ENCODE assay signal across 12 cellular contexts in genomic region chr17:77163521-77164280, GRCh38. TPM values are rescaled to one million over a fixed set of nuclear protein-coding genes. Genes with fewer than 3 reads are reported as not detected.
DNase-seq lines count a peak whose midpoint lies in the region; ATAC-seq and TF ChIP-seq lines count a peak whose summit lies in the region.
"Had no signal": no experiment of that assay in that cellular context is flagged by ENCODE, and none has a peak within 500 bp of the region (broad histone marks: within the 10 kb centered on the region; RNA-seq: fewer than 3 reads in every experiment).

No MANE protein-coding gene starts in this region.

- no peak overlapping the region for H3K4me3 ChIP-seq in lung
- no peak overlapping the region for H3K4me3 ChIP-seq in subcutaneous abdominal adipose tissue (ENCODE audit: low read depth in 1 of 5, low read length in 5 of 5)
- H3K4me3 ChIP-seq: A549, smooth muscle cell had no signal

- peaks cover 14% of the 10 kb centered on the region for H3K9me3 Mint-ChIP-seq in activated CD4-positive, alpha-beta T cell treated with anti-CD3 and anti-CD28 coated beads for 36 hours (ENCODE audit: low read depth)
- H3K9me3 Mint-ChIP-seq in activated naive CD8-positive, alpha-beta T cell treated with anti-CD3 and anti-CD28 coated beads, Interleukin-2, amount 10 ng/mL, durations not matched to agents 7 days and 5 days: peaks cover 9% of the 10 kb centered on the region

- 63 to 64% methylated on average over 17 of the region's 17 CpGs for WGBS in lung, 2 donors

- POLR2A ChIA-PET in activated CD4-positive, alpha-beta T cell treated with anti-CD3 and anti-CD28 coated beads for 36 hours (lab: Charles Lee): no interaction called here
- POLR2A ChIA-PET in activated naive CD8-positive, alpha-beta T cell treated with anti-CD3 and anti-CD28 coated beads, Interleukin-2, amount 10 ng/mL, durations not matched to agents 7 days and 5 days (lab: Charles Lee): interaction anchor here (1.1 to 1.2 kb wide), 2 partner anchors 20 to 23 kb away, joined by 4 read pairs; partner anchors contain the start of gene SEC14L1

- H3K27me3 Mint-ChIP-seq in activated CD4-positive, alpha-beta T cell treated with anti-CD3 and anti-CD28 coated beads for 36 hours: no peaks in the 10 kb centered on the region
- H3K27me3 Mint-ChIP-seq in activated naive CD8-positive, alpha-beta T cell treated with anti-CD3 and anti-CD28 coated beads, Interleukin-2, amount 10 ng/mL, durations not matched to agents 7 days and 5 days: no peaks in the 10 kb centered on the region

- H3K4me1 ChIP-seq in lung (ENCODE audit: control insufficient read depth in 2 of 2, insufficient read depth in 2 of 2, low read length in 2 of 2): peaks cover 15 to 31% of the 10 kb centered on the region in 2 donors
- peaks cover 9 to 66% (median 44%) of the 10 kb centered on the region in 5 donors for H3K4me1 ChIP-seq in subcutaneous abdominal adipose tissue (ENCODE audit: control insufficient read depth in 5 of 5, insufficient read depth in 5 of 5, low read length in 5 of 5)

- H3K4me3 Mint-ChIP-seq in activated CD4-positive, alpha-beta T cell treated with anti-CD3 and anti-CD28 coated beads for 36 hours: no peak overlapping the region
- no peak overlapping the region for H3K4me3 Mint-ChIP-seq in activated naive CD8-positive, alpha-beta T cell treated with anti-CD3 and anti-CD28 coated beads, Interleukin-2, amount 10 ng/mL, durations not matched to agents 7 days and 5 days

- no peak for TF ChIP-seq CTCF in lung (IDR thresholded peaks at IDR 0.05; ENCODE audit: control extremely low read depth, extremely low read depth)

- peak overlapping the region; percentile 11 for H3K27ac Mint-ChIP-seq in activated CD4-positive, alpha-beta T cell treated with anti-CD3 and anti-CD28 coated beads for 36 hours
- H3K27ac Mint-ChIP-seq in activated naive CD8-positive, alpha-beta T cell treated with anti-CD3 and anti-CD28 coated beads, Interleukin-2, amount 10 ng/mL, durations not matched to agents 7 days and 5 days: peak overlapping the region; percentile 55

- intact Hi-C loops in activated CD4-positive, alpha-beta T cell treated with anti-CD3 and anti-CD28 coated beads for 36 hours (cut with DNase I, micrococcal nuclease): no loop called here

- CTCF ChIA-PET in activated CD4-positive, alpha-beta T cell treated with anti-CD3 and anti-CD28 coated beads for 36 hours (lab: Charles Lee): interaction anchor here (0.5 to 1.5 kb wide), 5 partner anchors 9 to 293 kb away, joined by 3 to 4 read pairs (median 3); no protein-coding TSS in a partner anchor

- H3K36me3 ChIP-seq in lung (ENCODE audit: control insufficient read depth in 2 of 2, insufficient read depth in 2 of 2, low read length in 2 of 2) (peaks cover 0 to 5% of the 10 kb centered on the region in 2 donors), subcutaneous abdominal adipose tissue (ENCODE audit: control insufficient read depth in 5 of 5, insufficient read depth in 5 of 5, low read length in 5 of 5) (peaks cover 0 to 5% (median 2%) of the 10 kb centered on the region in 5 donors)

- H3K9ac ChIP-seq in subcutaneous abdominal adipose tissue (ENCODE audit: low read length in 5 of 5): no peak overlapping the region

- H3K9me3 ChIP-seq in lung (ENCODE audit: control insufficient read depth in 2 of 2, insufficient read depth in 1 of 2, low read length in 1 of 2): peaks cover 5 to 6% of the 10 kb centered on the region in 2 donors
- H3K9me3 ChIP-seq in subcutaneous abdominal adipose tissue (ENCODE audit: control insufficient read depth in 5 of 5, low read length in 5 of 5): peaks cover 0 to 17% (median 11%) of the 10 kb centered on the region in 5 donors

- no peak for ATAC-seq in activated CD4-positive, alpha-beta T cell treated with anti-CD3 and anti-CD28 coated beads for 36 hours
- ATAC-seq in activated naive CD8-positive, alpha-beta T cell treated with anti-CD3 and anti-CD28 coated beads, Interleukin-2, amount 10 ng/mL, durations not matched to agents 7 days and 5 days (ENCODE audit: low read depth): no peak
- ATAC-seq in lung (ENCODE audit: insufficient read depth, low FRiP score): no peak
- ATAC-seq in HG03354 (IDR thresholded peaks at IDR 0.05; ENCODE audit: poor library complexity, severe bottlenecking, unreplicated experiment): no peak
- ATAC-seq: A549 had no signal

- H3K27me3 ChIP-seq in lung (ENCODE audit: control insufficient read depth, insufficient read depth) (no peaks in the 10 kb centered on the region), subcutaneous abdominal adipose tissue (ENCODE audit: control insufficient read depth in 5 of 5, insufficient read depth in 4 of 5, low read length in 5 of 5) (no peaks in the 10 kb centered on the region)

- DNase-seq in activated CD4-positive, alpha-beta T cell treated with anti-CD3 and anti-CD28 coated beads for 36 hours: no peak
- no peak for DNase-seq in activated CD4-positive, alpha-beta T cell treated with anti-CD3 and anti-CD28 coated beads, Interleukin-2, amount 50 U/mL, for 4 hours
- no peak for DNase-seq in activated naive CD8-positive, alpha-beta T cell treated with anti-CD3 and anti-CD28 coated beads, Interleukin-2, amount 10 ng/mL, durations not matched to agents 7 days and 5 days
- DNase-seq in lung (ENCODE audit: low spot score) (no peak), MV-4-11 (lab: John Stamatoyannopoulos, UW) (no peak), NCI-H2081 (lab: John Stamatoyannopoulos, UW) (no peak)
- DNase-seq: kidney glomerular epithelial cell, NCI-H510A treated with DMSO at 0.1 percent for 48 hours had no signal

- peaks cover 24% of the 10 kb centered on the region for H3K36me3 Mint-ChIP-seq in activated CD4-positive, alpha-beta T cell treated with anti-CD3 and anti-CD28 coated beads for 36 hours (ENCODE audit: low read depth)
- peaks cover 54% of the 10 kb centered on the region for H3K36me3 Mint-ChIP-seq in activated naive CD8-positive, alpha-beta T cell treated with anti-CD3 and anti-CD28 coated beads, Interleukin-2, amount 10 ng/mL, durations not matched to agents 7 days and 5 days

- peaks cover 27% of the 10 kb centered on the region for H3K4me1 Mint-ChIP-seq in activated CD4-positive, alpha-beta T cell treated with anti-CD3 and anti-CD28 coated beads for 36 hours
- peaks cover 42% of the 10 kb centered on the region for H3K4me1 Mint-ChIP-seq in activated naive CD8-positive, alpha-beta T cell treated with anti-CD3 and anti-CD28 coated beads, Interleukin-2, amount 10 ng/mL, durations not matched to agents 7 days and 5 days

- peak overlapping the region; percentile 58 to 82 for H3K27ac ChIP-seq in lung (ENCODE audit: low read depth in 1 of 2, low read length in 1 of 2)
- peak overlapping the region; percentile 58 for H3K27ac ChIP-seq in subcutaneous abdominal adipose tissue (ENCODE audit: low read depth, low read length)
- H3K27ac ChIP-seq: A549 had no signal

RNA-seq across cellular contexts. Expression of gene SEC14L1, which starts 22.9 kb away (rescaled TPM):
- 10 to 100 TPM; 44.2 to 67.0 TPM for total RNA-seq in activated CD4-positive, alpha-beta T cell treated with anti-CD3 and anti-CD28 coated beads for 36 hours
- 10 to 100 TPM; 74.6 to 77.5 TPM for total RNA-seq in activated naive CD8-positive, alpha-beta T cell treated with anti-CD3 and anti-CD28 coated beads, Interleukin-2, amount 10 ng/mL, durations not matched to agents 7 days and 5 days
- 100 to 1,000 TPM; 156 to 171 TPM for total RNA-seq in lung
- polyA plus RNA-seq in lung: 100 to 1,000 TPM in 1 of 2 donors, 10 to 100 TPM in 1; 41.6 to 114 TPM
